Comparison of ENCODE assay signal across 2 cellular contexts in genomic region chr4:11603594-11604194, GRCh38.
TF ChIP-seq lines count a peak whose summit lies in the region.

No MANE protein-coding gene starts in this region.

TF ChIP-seq in IMR-90, 13 proteins besides CTCF, POLR2A, EP300 and RAD21:
- TF ChIP-seq MXI1 (IDR thresholded peaks at IDR 0.05; ENCODE audit: borderline replicate concordance, low read depth, low read length): no peak
- TF ChIP-seq CHD1 (IDR thresholded peaks at IDR 0.05; ENCODE audit: low read depth, low read length): no peak
- no peak for TF ChIP-seq USF2 (IDR thresholded peaks at IDR 0.05; ENCODE audit: low read depth, low read length)
- TF ChIP-seq, protein P1, sequence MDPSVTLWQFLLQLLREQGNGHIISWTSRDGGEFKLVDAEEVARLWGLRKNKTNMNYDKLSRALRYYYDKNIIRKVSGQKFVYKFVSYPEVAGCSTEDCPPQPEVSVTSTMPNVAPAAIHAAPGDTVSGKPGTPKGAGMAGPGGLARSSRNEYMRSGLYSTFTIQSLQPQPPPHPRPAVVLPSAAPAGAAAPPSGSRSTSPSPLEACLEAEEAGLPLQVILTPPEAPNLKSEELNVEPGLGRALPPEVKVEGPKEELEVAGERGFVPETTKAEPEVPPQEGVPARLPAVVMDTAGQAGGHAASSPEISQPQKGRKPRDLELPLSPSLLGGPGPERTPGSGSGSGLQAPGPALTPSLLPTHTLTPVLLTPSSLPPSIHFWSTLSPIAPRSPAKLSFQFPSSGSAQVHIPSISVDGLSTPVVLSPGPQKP (IDR thresholded peaks at IDR 0.05; ENCODE audit: borderline replicate concordance, low read depth, low read length): no peak
- TF ChIP-seq CEBPB (IDR thresholded peaks at IDR 0.05; ENCODE audit: low read depth, low read length): no peak
- no peak for TF ChIP-seq BHLHE40 (IDR thresholded peaks at IDR 0.05; ENCODE audit: low read depth, low read length)
- TF ChIP-seq MAZ (IDR thresholded peaks at IDR 0.05; ENCODE audit: borderline replicate concordance, low read depth, low read length): no peak
- TF ChIP-seq NFE2L2 (IDR thresholded peaks at IDR 0.05; ENCODE audit: low read depth, low read length): no peak
- no peak for TF ChIP-seq SMC3 (IDR thresholded peaks at IDR 0.05; ENCODE audit: low read depth, low read length)
- TF ChIP-seq RFX5 (IDR thresholded peaks at IDR 0.05; ENCODE audit: low read depth, low read length): no peak
- no peak for TF ChIP-seq RCOR1 (IDR thresholded peaks at IDR 0.05; ENCODE audit: insufficient replicate concordance, low read length)
- no peak for TF ChIP-seq FOS (IDR thresholded peaks at IDR 0.05; ENCODE audit: low read depth, low read length)
- TF ChIP-seq MAFK (IDR thresholded peaks at IDR 0.05; ENCODE audit: low read depth, low read length): no peak

TF ChIP-seq in H1, 55 proteins besides CTCF, POLR2A, EP300 and RAD21:
- TF ChIP-seq RXRA (IDR thresholded peaks at IDR 0.05; ENCODE audit: insufficient read depth, low read depth, low read length) (no peak), ZNF274 (IDR thresholded peaks at IDR 0.05; ENCODE audit: borderline replicate concordance, extremely low read depth, low read length) (no peak), TEAD4 (IDR thresholded peaks at IDR 0.05; ENCODE audit: low read depth, low read length) (peak; percentile 81)
